In genomic region chr15:93170320-93170719, GRCh38 we compare ENCODE assay signal across 29 cellular contexts.
"Had no signal": no experiment of that assay in that cellular context is flagged by ENCODE, and none has a peak within 500 bp of the region (broad histone marks: within the 10 kb centered on the region; RNA-seq: fewer than 3 reads in every experiment).

No MANE protein-coding gene starts in this region.

- H3K27ac ChIP-seq: left ventricle myocardium inferior, neural progenitor cell, ovary, right atrium auricular region, right lobe of liver, skin epidermis, stomach, testis, thyroid gland, transverse colon, upper lobe of left lung, vagina had no signal

- H3K9ac ChIP-seq: neural progenitor cell had no signal

- H3K27me3 ChIP-seq: neural progenitor cell, ovary, right atrium auricular region, right lobe of liver, testis, thyroid gland, upper lobe of left lung, vagina had no signal

- H3K9me3 Mint-ChIP-seq: immature natural killer cell had no signal

- H3K9me3 ChIP-seq: ovary, right atrium auricular region, right lobe of liver, testis, thyroid gland, transverse colon, upper lobe of left lung, vagina had no signal

- H3K4me1 Mint-ChIP-seq: immature natural killer cell; mesothelial cell of epicardium; naive B cell; stimulated activated naive B cell treated with anti-CD40 and anti-IgM and Interleukin-4, amounts not matched to agents 10 μg/mL and 1 μg/mL and 100 μg/mL, for 72 hours had no signal

- H3K4me1 ChIP-seq: left ventricle myocardium inferior, right atrium auricular region, right lobe of liver, stomach, testis, thyroid gland, transverse colon, upper lobe of left lung, vagina had no signal

- ATAC-seq: left colon; natural killer cell; right lobe of liver; stimulated activated naive B cell treated with anti-CD40 and anti-IgM and Interleukin-4, amounts not matched to agents 10 μg/mL and 1 μg/mL and 100 μg/mL, for 72 hours; stimulated activated naive CD8-positive, alpha-beta T cell treated with anti-CD3 and anti-CD28 coated beads, Interleukin-15, Interleukin-2, amounts not matched to agents 100 U/mL and 50 U/mL, for 24 hours had no signal

- H3K27ac Mint-ChIP-seq: immature natural killer cell; mesothelial cell of epicardium; naive B cell; natural killer cell; nephron progenitor cell; neural progenitor cell; progenitor cell of endocrine pancreas; stimulated activated naive B cell treated with anti-CD40 and anti-IgM and Interleukin-4, amounts not matched to agents 10 μg/mL and 1 μg/mL and 100 μg/mL, for 72 hours had no signal

- DNase-seq: hypothalamus; immature natural killer cell; kidney; left colon; left ventricle myocardium inferior; mesendoderm; naive B cell; natural killer cell; nephron progenitor cell; ovary; right lobe of liver; stimulated activated CD4-positive, alpha-beta T cell treated with anti-CD3 and anti-CD28 coated beads, Interleukin-12 subunit alpha, Interleukin-12 subunit beta, amount 100 ng/mL, for 4 hours; stimulated activated CD4-positive, alpha-beta T cell treated with anti-CD3 and anti-CD28 coated beads, Interleukin-15, amount 100 ng/mL, for 24 hours; stimulated activated CD4-positive, alpha-beta T cell treated with anti-CD3 and anti-CD28 coated beads, Interleukin-2, amount 100 ng/mL, for 24 hours; stimulated activated CD4-positive, alpha-beta T cell treated with anti-CD3 and anti-CD28 coated beads, Interleukin-4, amount 100 ng/mL, for 1 hour; stimulated activated naive B cell treated with anti-CD40 and anti-IgM and Interleukin-4, amounts not matched to agents 10 μg/mL and 1 μg/mL and 100 μg/mL, for 72 hours; stimulated activated naive CD8-positive, alpha-beta T cell treated with anti-CD3 and anti-CD28 coated beads, Interleukin-15, Interleukin-2, amounts not matched to agents 100 U/mL and 50 U/mL, for 24 hours; stomach; testis; thyroid gland; transverse colon; upper lobe of left lung had no signal

- H3K36me3 ChIP-seq: left ventricle myocardium inferior, neural progenitor cell, ovary, right atrium auricular region, right lobe of liver, stomach, thyroid gland, transverse colon, upper lobe of left lung, vagina had no signal

- H3K36me3 Mint-ChIP-seq: mesothelial cell of epicardium; naive B cell; natural killer cell; stimulated activated naive B cell treated with anti-CD40 and anti-IgM and Interleukin-4, amounts not matched to agents 10 μg/mL and 1 μg/mL and 100 μg/mL, for 72 hours had no signal

- H3K4me3 ChIP-seq: left ventricle myocardium inferior, lung, neural progenitor cell, ovary, right atrium auricular region, right lobe of liver, skin epidermis, stomach, testis, thyroid gland, transverse colon, upper lobe of left lung, vagina had no signal

- H2AFZ ChIP-seq: neural progenitor cell had no signal

- H3K4me3 Mint-ChIP-seq: immature natural killer cell; mesothelial cell of epicardium; naive B cell; natural killer cell; nephron progenitor cell; neural progenitor cell; stimulated activated naive B cell treated with anti-CD40 and anti-IgM and Interleukin-4, amounts not matched to agents 10 μg/mL and 1 μg/mL and 100 μg/mL, for 72 hours had no signal

- H3K4me2 ChIP-seq: neural progenitor cell had no signal
